Comparison of ENCODE assay signal across 8 cellular contexts in the genomic region with DNA sequence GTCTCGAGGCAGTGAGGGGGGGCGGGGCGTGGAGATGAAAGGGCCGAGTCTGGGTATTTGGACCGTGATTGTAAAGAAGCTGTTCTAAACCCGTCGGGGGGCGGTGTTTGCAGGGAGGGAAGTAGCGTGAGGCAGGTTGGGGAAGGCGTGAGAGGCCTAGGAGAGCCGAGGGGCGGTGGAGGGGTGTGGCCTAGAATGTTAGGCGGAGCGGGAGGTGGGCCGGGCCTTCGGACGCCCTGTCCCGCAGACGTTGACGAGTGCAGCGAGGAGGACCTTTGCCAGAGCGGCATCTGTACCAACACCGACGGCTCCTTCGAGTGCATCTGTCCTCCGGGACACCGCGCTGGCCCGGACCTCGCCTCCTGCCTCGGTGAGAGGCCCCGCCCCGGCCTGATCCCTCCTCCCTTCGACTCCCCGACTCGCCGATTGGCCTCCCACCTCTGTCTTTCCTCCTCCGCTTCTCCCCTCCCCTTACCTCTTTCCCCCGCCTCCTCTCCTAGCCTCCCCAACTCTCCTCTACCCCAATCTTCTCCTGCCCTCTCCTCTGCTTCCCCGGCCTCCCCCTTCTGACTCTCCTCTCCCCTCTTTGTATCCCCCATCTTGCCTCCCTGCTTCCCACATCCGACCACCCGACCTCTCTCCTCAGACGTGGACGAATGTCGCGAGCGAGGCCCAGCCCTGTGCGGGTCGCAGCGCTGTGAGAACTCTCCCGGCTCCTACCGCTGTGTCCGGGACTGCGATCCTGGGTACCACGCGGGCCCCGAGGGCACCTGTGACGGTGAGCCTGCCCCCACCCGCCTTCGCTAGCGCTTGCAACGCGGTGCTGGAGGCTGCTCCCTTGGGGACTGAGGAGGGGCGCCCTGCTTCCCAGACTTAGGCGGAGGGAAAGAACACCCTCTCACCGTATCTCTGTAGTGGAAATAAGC. TPM values are rescaled to one million over a fixed set of nuclear protein-coding genes. Genes with fewer than 3 reads are reported as not detected.
DNase-seq lines count a peak whose midpoint lies in the region; ATAC-seq and TF ChIP-seq lines count a peak whose summit lies in the region.

No MANE protein-coding gene starts in this region.

- POLR2A ChIA-PET in RWPE1 (lab: Yijun Ruan, JAX; ENCODE audit: low non-redundant PET) = interaction anchor here (1.9 kb wide), 1 partner anchor 10 kb away, joined by 10 read pairs; no protein-coding TSS in a partner anchor

- no peak for TF ChIP-seq CTCF in RWPE1 (conservative IDR thresholded peaks at IDR 0.05; ENCODE audit: low read depth)

- CTCF ChIA-PET in RWPE1 (lab: Yijun Ruan, JAX) = interaction anchor here (0.6 kb wide), 1 partner anchor 10 kb away, joined by 4 read pairs; no protein-coding TSS in a partner anchor

- peak overlapping the region; percentile 96 for H3K27ac ChIP-seq in RWPE1

- intact Hi-C loops in Right ventricle myocardium superior (cut with DNase I) = no loop called here

- DNase-seq in HUDEP-2 (lab: John Stamatoyannopoulos, UW; ENCODE audit: unreplicated experiment in 76 of 76) (peak in 73 of 76 experiments; percentile 42 to 97 (median 86)), RWPE1 (ENCODE audit: low spot score) (peak; percentile 84), Right ventricle myocardium superior (peak; percentile 90), retina (peak; percentile 64), RKO (ENCODE audit: low spot score) (no peak), NCI-H128 (lab: John Stamatoyannopoulos, UW; ENCODE audit: unreplicated experiment) (no peak)
- peak; percentile 75 for DNase-seq in activated gamma-delta T cell treated with anti-CD3 and anti-CD28 coated beads, Interleukin-2, amount 50 U/mL, for 16 hours (ENCODE audit: low read depth)

- peak; percentile 59 for ATAC-seq in GM19043 (IDR thresholded peaks at IDR 0.05; ENCODE audit: low read depth, unreplicated experiment)
- ATAC-seq in Right ventricle myocardium superior (ENCODE audit: poor library complexity) = peak; percentile 70

RNA-seq across cellular contexts. Expression of gene LTBP4, which starts 12.8 kb away (rescaled TPM):
- total RNA-seq in Right ventricle myocardium superior = 296 TPM

RNA-seq across cellular contexts. Expression of gene SHKBP1, which starts 37.3 kb away (rescaled TPM):
- total RNA-seq in Right ventricle myocardium superior = 15.7 TPM

Comparison
In these comparisons a context has a peak if more than half of its experiments do, and no peak if none do; other contexts are left out.
1. DNase-seq: peak in HUDEP-2 (73 of 76), RWPE1 (single experiment), activated gamma-delta T cell treated with anti-CD3 and anti-CD28 coated beads, Interleukin-2, amount 50 U/mL, for 16 hours (single experiment), Right ventricle myocardium superior (single experiment) and retina (single experiment); none in RKO (single experiment) and NCI-H128 (single experiment).